In the genomic region with DNA sequence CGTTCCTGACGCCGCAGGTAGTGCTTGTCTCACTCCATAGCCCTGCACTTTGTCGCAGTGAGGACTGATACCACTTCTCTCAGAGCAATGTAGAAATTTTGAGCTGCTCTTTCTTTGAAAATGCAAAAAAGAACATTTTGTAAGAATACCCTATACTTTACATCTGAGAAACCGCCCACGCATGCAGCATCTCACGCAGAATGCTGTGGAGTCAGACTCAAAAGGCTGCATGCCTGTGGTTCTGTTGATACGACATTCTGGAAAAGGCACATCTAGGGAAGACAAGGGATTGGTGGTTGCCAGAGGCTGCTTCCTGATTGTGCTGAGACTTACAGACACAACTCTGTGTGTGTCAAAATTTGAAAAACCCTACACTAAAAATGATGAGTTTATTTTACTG, we compare ENCODE assay signal across 14 cellular contexts. TPM values are rescaled to one million over a fixed set of nuclear protein-coding genes. Genes with fewer than 3 reads are reported as not detected.
DNase-seq lines count a peak whose midpoint lies in the region; ATAC-seq and TF ChIP-seq lines count a peak whose summit lies in the region.
"Not testable (repeated sequence)": the region's sequence is repeated elsewhere in the genome, so short reads cannot be mapped to it uniquely, and the experiment has no call there.
"Had no signal": no experiment of that assay in that cellular context is flagged by ENCODE, and none has a peak within 500 bp of the region (broad histone marks: within the 10 kb centered on the region; RNA-seq: fewer than 3 reads in every experiment).

No MANE protein-coding gene starts in this region.

- not testable (repeated sequence) for H2BK20ac ChIP-seq in IMR-90 (ENCODE audit: low read depth, low read length)

- POLR2A ChIA-PET in IMR-90 (lab: Charles Lee; ENCODE audit: unreplicated experiment): not testable (repeated sequence)

- no CpG with 5 or more reads among the region's 8 CpGs for WGBS in IMR-90 (ENCODE audit: extremely low coverage in 2 of 2, insufficient read length in 1 of 2), 2 experiments
- 76% methylated on average over 8 of the region's 8 CpGs for WGBS in smooth muscle cell (ENCODE audit: low lambda C conversion rate)

- H3F3A ChIP-seq in smooth muscle cell (ENCODE audit: low read depth): not testable (repeated sequence)

- DNase-seq in IMR-90: peak; percentile 25
- peak; percentile 56 for DNase-seq in adipocyte (ENCODE audit: low read depth)
- peak; percentile 18 for DNase-seq in astrocyte of the hippocampus (ENCODE audit: low read depth, low spot score)
- DNase-seq in choroid plexus epithelial cell (ENCODE audit: low read depth): peak; percentile 60
- peak; percentile 41 for DNase-seq in inferior parietal cortex (ENCODE audit: extremely low spot score)
- peak; percentile 34 for DNase-seq in occipital lobe (lab: John Stamatoyannopoulos, UW)
- DNase-seq in smooth muscle cell (lab: John Stamatoyannopoulos, UW; ENCODE audit: unreplicated experiment): not testable (repeated sequence)

- H2BK120ac ChIP-seq in IMR-90 (ENCODE audit: low read depth, low read length): not testable (repeated sequence)

- ATAC-seq in IMR-90 (ENCODE audit: low read depth): not testable (repeated sequence)

- not testable (repeated sequence) for H2AK5ac ChIP-seq in IMR-90 (ENCODE audit: low read depth, low read length)

- H2AFZ ChIP-seq in IMR-90 (replicated peaks; ENCODE audit: low read length, poor library complexity); smooth muscle cell (ENCODE audit: low read depth): not testable (repeated sequence)

- H3K4me2 ChIP-seq in IMR-90 (ENCODE audit: low read depth, low read length); smooth muscle cell: not testable (repeated sequence)

- H3K27me3 ChIP-seq in IMR-90 (ENCODE audit: control insufficient read depth, insufficient read depth, low read length); adipocyte (replicated peaks; ENCODE audit: control insufficient read depth, insufficient read depth, low read length); smooth muscle cell (ENCODE audit: low read depth): not testable (repeated sequence)

- not testable (repeated sequence) for H3K23ac ChIP-seq in IMR-90 (ENCODE audit: low read depth, low read length)

- not testable (repeated sequence) for H2AK9ac ChIP-seq in IMR-90 (replicated peaks; ENCODE audit: low read depth, low read length, poor library complexity)

- TF ChIP-seq RAD21 in IMR-90 (IDR thresholded peaks at IDR 0.05; ENCODE audit: low read length): not testable (repeated sequence)

- H3K4me1 ChIP-seq in IMR-90 (ENCODE audit: control insufficient read depth, insufficient read depth, low read length); adipocyte (ENCODE audit: control insufficient read depth, insufficient read depth, low read length); smooth muscle cell (ENCODE audit: low read depth): not testable (repeated sequence)

- H3K79me1 ChIP-seq in IMR-90 (ENCODE audit: low read depth in 1 of 2, low read length in 2 of 2): not testable (repeated sequence)

- not testable (repeated sequence) for TF ChIP-seq POLR2A in IMR-90 (IDR thresholded peaks at IDR 0.05; ENCODE audit: low read depth, low read length)

- H2BK5ac ChIP-seq in IMR-90 (ENCODE audit: low read depth, low read length, poor library complexity, severe bottlenecking): not testable (repeated sequence)

- not testable (repeated sequence) for H3K79me2 ChIP-seq in smooth muscle cell (ENCODE audit: low read depth)

- not testable (repeated sequence) for H3K18ac ChIP-seq in IMR-90 (ENCODE audit: low read depth, low read length)

- intact Hi-C loops in IMR-90 (cut with micrococcal nuclease): not testable (repeated sequence)

- not testable (repeated sequence) for H2BK15ac ChIP-seq in IMR-90 (ENCODE audit: low read depth, low read length)

- not testable (repeated sequence) for H3K56ac ChIP-seq in IMR-90 (ENCODE audit: extremely low read depth, insufficient read depth, low read length)

- H3K9me3 ChIP-seq in IMR-90 (ENCODE audit: control insufficient read depth, insufficient read depth, low read length); adipocyte (ENCODE audit: control insufficient read depth, low read length); smooth muscle cell (replicated peaks; ENCODE audit: low read depth): not testable (repeated sequence)

- not testable (repeated sequence) for H4K8ac ChIP-seq in IMR-90 (ENCODE audit: low read depth in 2 of 2, low read length in 2 of 2)

- not testable (repeated sequence) for H3K4me3 ChIP-seq in IMR-90 (ENCODE audit: insufficient read depth, low read depth, low read length); adipocyte (ENCODE audit: low read length); choroid plexus epithelial cell (ENCODE audit: low read depth, low read length); smooth muscle cell

- not testable (repeated sequence) for H3K27ac ChIP-seq in IMR-90 (ENCODE audit: insufficient read depth, low read length)
- peak overlapping the region; percentile 57 for H3K27ac ChIP-seq in smooth muscle cell (ENCODE audit: low read depth)

- H3K9me1 ChIP-seq in IMR-90 (ENCODE audit: insufficient read depth, low read length): not testable (repeated sequence)

- BruUV-seq in IMR-90 (replicated peaks; lab: Mats Ljungman, UMichigan): not testable (repeated sequence)

- H4K20me1 ChIP-seq in IMR-90 (ENCODE audit: insufficient read depth, low read length); smooth muscle cell (ENCODE audit: low read depth): not testable (repeated sequence)

- in situ Hi-C loops in IMR-90 (cut with MboI; ENCODE audit: low sequenced_read_pairs): loop anchor here (10.0 kb wide), 1 partner anchor 1357 kb away; no protein-coding TSS in a partner anchor

- peaks cover 52% of the 10 kb centered on the region for H3K36me3 ChIP-seq in IMR-90 (ENCODE audit: control insufficient read depth, insufficient read depth, low read length)
- H3K36me3 ChIP-seq in adipocyte (ENCODE audit: control insufficient read depth, insufficient read depth, low read length, severe bottlenecking): peaks cover 73% of the 10 kb centered on the region
- H3K36me3 ChIP-seq in smooth muscle cell (ENCODE audit: low read depth): peaks cover 27% of the 10 kb centered on the region

- not testable (repeated sequence) for H4K91ac ChIP-seq in IMR-90 (ENCODE audit: insufficient read depth, low read depth, low read length)

- H3K4ac ChIP-seq in IMR-90 (ENCODE audit: low read depth, low read length): not testable (repeated sequence)

- dilution Hi-C loops in IMR-90 (cut with HindIII; ENCODE audit: low sequenced_read_pairs, unreplicated experiment): not testable (repeated sequence)

- not testable (repeated sequence) for H4K5ac ChIP-seq in IMR-90 (ENCODE audit: low read depth, low read length)

- CTCF ChIA-PET in IMR-90 (lab: Yijun Ruan, JAX): not testable (repeated sequence)

- not testable (repeated sequence) for H3K9ac ChIP-seq in IMR-90 (ENCODE audit: low read depth, low read length); adipocyte (ENCODE audit: low read length); smooth muscle cell (ENCODE audit: low read depth)

- H3K14ac ChIP-seq in IMR-90 (replicated peaks; ENCODE audit: low read depth, low read length): not testable (repeated sequence)

- not testable (repeated sequence) for TF ChIP-seq CTCF in IMR-90 (conservative IDR thresholded peaks at IDR 0.05; ENCODE audit: low read depth, low read length); choroid plexus epithelial cell (conservative IDR thresholded peaks at IDR 0.05; ENCODE audit: low read depth, low read length); smooth muscle cell (IDR thresholded peaks at IDR 0.05; ENCODE audit: borderline replicate concordance, insufficient read depth, poor library complexity, severe bottlenecking)

RNA-seq across cellular contexts. Expression of gene SDHA, which starts 19.8 kb away (rescaled TPM):
- total RNA-seq in IMR-90 (2012; rRNA removed): 105 and 122 TPM in 2 replicates
- 120 and 121 TPM in 2 replicates for polyA plus RNA-seq in IMR-90 (2012; rRNA removed)
- 120 and 126 TPM in 2 replicates for polyA plus RNA-seq in IMR-90 (2012; cell fraction: cytosol; rRNA removed)
- 104 and 113 TPM in 2 replicates for polyA plus RNA-seq in IMR-90 (2012; cell fraction: nucleus; rRNA removed; ENCODE audit: low replicate concordance)
- 74.4 TPM for total RNA-seq in occipital lobe
- total RNA-seq in smooth muscle cell: 59.7 and 68.7 TPM in 2 replicates
- polyA plus RNA-seq in smooth muscle cell: 120 and 130 TPM in 2 replicates

RNA-seq across cellular contexts. Expression of gene CCDC127, which starts 20.0 kb away (rescaled TPM):
- 3.9 and 4.4 TPM in 2 replicates for total RNA-seq in IMR-90 (2012; rRNA removed)
- polyA plus RNA-seq in IMR-90 (2012; rRNA removed): 3.2 TPM in 2 replicates
- polyA plus RNA-seq in IMR-90 (2012; cell fraction: cytosol; rRNA removed): 2.2 and 2.4 TPM in 2 replicates
- polyA plus RNA-seq in IMR-90 (2012; cell fraction: nucleus; rRNA removed; ENCODE audit: low replicate concordance): 1.5 and 2.8 TPM in 2 replicates
- total RNA-seq in occipital lobe: 6.7 TPM
- 2.8 and 3.2 TPM in 2 replicates for total RNA-seq in smooth muscle cell
- 8.6 and 9.0 TPM in 2 replicates for polyA plus RNA-seq in smooth muscle cell

RNA-seq across cellular contexts. Expression of gene PDCD6, which starts 33.5 kb away (rescaled TPM):
- total RNA-seq in IMR-90 (2012; rRNA removed) (158 and 168 TPM in 2 replicates), occipital lobe (63.9 TPM), smooth muscle cell (96.2 and 142 TPM in 2 replicates)
- polyA plus RNA-seq in IMR-90 (2012; rRNA removed) (198 and 212 TPM in 2 replicates), smooth muscle cell (148 and 166 TPM in 2 replicates)
- 189 and 290 TPM in 2 replicates for polyA plus RNA-seq in IMR-90 (2012; cell fraction: cytosol; rRNA removed)
- 198 and 241 TPM in 2 replicates for polyA plus RNA-seq in IMR-90 (2012; cell fraction: nucleus; rRNA removed; ENCODE audit: low replicate concordance)

RNA-seq across cellular contexts. Expression of gene LRRC14B, which starts 46.6 kb away (rescaled TPM):
- total RNA-seq in IMR-90 (2012; rRNA removed) (not detected in 2 replicates), occipital lobe (not detected), smooth muscle cell (0.22 TPM in 1 of 2 replicates, not detected in the other)
- polyA plus RNA-seq in IMR-90 (2012; rRNA removed) (not detected in 2 replicates), smooth muscle cell (0.11 TPM in 1 of 2 replicates, not detected in the other)
- polyA plus RNA-seq in IMR-90 (2012; cell fraction: cytosol; rRNA removed): not detected in 2 replicates
- polyA plus RNA-seq in IMR-90 (2012; cell fraction: nucleus; rRNA removed; ENCODE audit: low replicate concordance): 0.03 TPM in 1 of 2 replicates, not detected in the other
- total RNA-seq: Calu3; CD4-positive, alpha-beta memory T cell; Daoy; G401; HFFc6 had no signal
- polyA plus RNA-seq: A549, BJ had no signal
